9 cellular contexts compared by ENCODE assay signal in the genomic region with DNA sequence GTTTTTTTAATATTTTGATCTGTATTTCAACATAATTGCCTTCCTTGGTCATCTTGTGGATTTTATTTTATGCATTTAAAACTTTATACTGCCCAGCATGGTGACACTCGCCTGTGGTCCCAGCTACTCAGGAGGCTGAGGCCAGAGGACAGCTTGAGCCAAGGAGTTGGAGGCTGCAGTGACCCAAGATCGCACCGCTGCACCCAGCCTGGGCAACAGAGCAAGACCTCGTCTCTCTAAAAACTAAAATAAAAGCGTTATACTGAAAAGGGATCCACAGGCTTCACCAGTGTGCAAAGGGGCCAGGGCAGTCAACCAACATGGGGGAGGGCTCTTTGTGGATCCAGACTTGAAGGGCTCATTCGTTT. TPM values are rescaled to one million over a fixed set of nuclear protein-coding genes. Genes with fewer than 3 reads are reported as not detected.
DNase-seq lines count a peak whose midpoint lies in the region; ATAC-seq and TF ChIP-seq lines count a peak whose summit lies in the region.
"Had no signal": no experiment of that assay in that cellular context is flagged by ENCODE, and none has a peak within 500 bp of the region (broad histone marks: within the 10 kb centered on the region; RNA-seq: fewer than 3 reads in every experiment).

No MANE protein-coding gene starts in this region.

- dilution Hi-C loops in mammary epithelial cell (cut with HindIII; ENCODE audit: low sequenced_read_pairs): no loop called here

- intact Hi-C loops in mammary epithelial cell (cut with micrococcal nuclease): loop anchor here (10.0 kb wide), 1 partner anchor 199 kb away; a partner anchor contains a TSS
- intact Hi-C loops in lower lobe of right lung (cut with DNase I): no loop called here

- peak overlapping the region; percentile 5 for H3K4me3 Mint-ChIP-seq in T-helper 1 cell treated with Interleukin-12 subunit alpha and Interleukin-12 subunit beta and Interleukin-4 antibody, amounts not matched to agents 30 μg/mL and 1 μg/mL, for 36 hours

- TF ChIP-seq CTCF in mammary epithelial cell (conservative IDR thresholded peaks at IDR 0.05 in 1 of 2, IDR thresholded peaks at IDR 0.05 in 1 of 2; ENCODE audit: extremely low read depth in 1 of 2, insufficient read depth in 1 of 2, low read depth in 1 of 2, low read length in 2 of 2): no peak
- TF ChIP-seq CTCF in lower lobe of right lung (IDR thresholded peaks at IDR 0.05): no peak

- no peaks in the 10 kb centered on the region for H3K79me2 ChIP-seq in mammary epithelial cell (ENCODE audit: insufficient read depth, low read length)

- H3K4me2 ChIP-seq in mammary epithelial cell (ENCODE audit: insufficient read depth, low read depth, low read length): peak overlapping the region; percentile 99

- no peaks in the 10 kb centered on the region for H4K20me1 ChIP-seq in mammary epithelial cell (ENCODE audit: insufficient read depth, low read length)

- in situ Hi-C loops in mammary epithelial cell (cut with MboI; ENCODE audit: low sequenced_read_pairs in 2 of 2): no loop called here

- DNase-seq in T-helper 1 cell (no peak), mammary epithelial cell (no peak), lower lobe of right lung (no peak), substantia nigra (lab: John Stamatoyannopoulos, UW) (no peak), epidermal melanocyte (ENCODE audit: insufficient read length, low spot score) (no peak)
- DNase-seq in stimulated activated CD4-positive, alpha-beta T cell treated with anti-CD3 and anti-CD28 coated beads, Interleukin-2, amount 100 ng/mL, for 48 hours: no peak
- DNase-seq: stimulated activated naive B cell treated with anti-CD40 and anti-IgM and Interleukin-4, amounts not matched to agents 10 μg/mL and 1 μg/mL and 100 μg/mL, for 72 hours had no signal

- H3K9ac ChIP-seq in mammary epithelial cell (ENCODE audit: insufficient read depth, low read length): no peak overlapping the region

- H3K4me1 ChIP-seq in mammary epithelial cell (ENCODE audit: insufficient read depth, low read length) (peaks cover 18% of the 10 kb centered on the region), lower lobe of right lung (peaks cover 37% of the 10 kb centered on the region)

- H3K27ac Mint-ChIP-seq in T-helper 1 cell treated with Interleukin-12 subunit alpha and Interleukin-12 subunit beta and Interleukin-4 antibody, amounts not matched to agents 30 μg/mL and 1 μg/mL, for 36 hours: no peak overlapping the region
- H3K27ac Mint-ChIP-seq: stimulated activated naive B cell treated with anti-CD40 and anti-IgM and Interleukin-4, amounts not matched to agents 10 μg/mL and 1 μg/mL and 100 μg/mL, for 72 hours had no signal

- H2AFZ ChIP-seq in mammary epithelial cell (ENCODE audit: low read depth, low read length): peak overlapping the region; percentile 90

- no peaks in the 10 kb centered on the region for H3K36me3 ChIP-seq in mammary epithelial cell (ENCODE audit: insufficient read depth, low read length)
- H3K36me3 ChIP-seq in lower lobe of right lung: no peaks in the 10 kb centered on the region

- H3K4me3 ChIP-seq in mammary epithelial cell (replicated peaks in 1 of 3; ENCODE audit: insufficient read depth in 1 of 3, low read depth in 2 of 3, low read length in 3 of 3) (peak overlapping the region in 1 of 3 experiments; percentile 72), lower lobe of right lung (peak overlapping the region; percentile 77)

- peaks cover 78% of the 10 kb centered on the region for H3K27me3 Mint-ChIP-seq in T-helper 1 cell treated with Interleukin-12 subunit alpha and Interleukin-12 subunit beta and Interleukin-4 antibody, amounts not matched to agents 30 μg/mL and 1 μg/mL, for 36 hours (ENCODE audit: low read depth)

- no peaks in the 10 kb centered on the region for H3K9me3 Mint-ChIP-seq in T-helper 1 cell treated with Interleukin-12 subunit alpha and Interleukin-12 subunit beta and Interleukin-4 antibody, amounts not matched to agents 30 μg/mL and 1 μg/mL, for 36 hours
- H3K9me3 Mint-ChIP-seq: stimulated activated naive B cell treated with anti-CD40 and anti-IgM and Interleukin-4, amounts not matched to agents 10 μg/mL and 1 μg/mL and 100 μg/mL, for 72 hours had no signal

- CTCF ChIA-PET in mammary epithelial cell (lab: Charles Lee; ENCODE audit: low non-redundant PET): no interaction called here

- H3K27ac ChIP-seq in mammary epithelial cell (ENCODE audit: insufficient read depth, low read depth, low read length) (no peak overlapping the region), lower lobe of right lung (peak overlapping the region; percentile 93), substantia nigra (ENCODE audit: low read depth, low read length, poor library complexity, severe bottlenecking) (peak overlapping the region; percentile 40)

- no peaks in the 10 kb centered on the region for H3K9me3 ChIP-seq in mammary epithelial cell (replicated peaks; ENCODE audit: insufficient read depth, low read length)
- H3K9me3 ChIP-seq in lower lobe of right lung: no peaks in the 10 kb centered on the region

- H3K4me1 Mint-ChIP-seq in T-helper 1 cell treated with Interleukin-12 subunit alpha and Interleukin-12 subunit beta and Interleukin-4 antibody, amounts not matched to agents 30 μg/mL and 1 μg/mL, for 36 hours (ENCODE audit: low read depth): peaks cover 26% of the 10 kb centered on the region

- ATAC-seq in lower lobe of right lung (no peak), HG03095 (IDR thresholded peaks at IDR 0.05; ENCODE audit: unreplicated experiment) (no peak)
- ATAC-seq: stimulated activated naive B cell treated with anti-CD40 and anti-IgM and Interleukin-4, amounts not matched to agents 10 μg/mL and 1 μg/mL and 100 μg/mL, for 72 hours had no signal

- WGBS in mammary epithelial cell (ENCODE audit: low coverage, missing lambda C conversion rate): 97% methylated on average over 4 of the region's 6 CpGs

- no TSS peak for BruUV-seq in mammary epithelial cell (replicated peaks; lab: Mats Ljungman, UMichigan)

- H3K36me3 Mint-ChIP-seq in T-helper 1 cell treated with Interleukin-12 subunit alpha and Interleukin-12 subunit beta and Interleukin-4 antibody, amounts not matched to agents 30 μg/mL and 1 μg/mL, for 36 hours (ENCODE audit: low read depth): peaks cover 1% of the 10 kb centered on the region

- H3K27me3 ChIP-seq in mammary epithelial cell (ENCODE audit: insufficient read depth, low read length): peaks cover 15% of the 10 kb centered on the region
- peaks cover 19% of the 10 kb centered on the region for H3K27me3 ChIP-seq in lower lobe of right lung (ENCODE audit: low read depth)

RNA-seq across cellular contexts. Expression of a gene that starts 1.4 kb away (rescaled TPM):
- total RNA-seq in mammary epithelial cell (10 to 100 TPM in 1 of 2 donors, 1 to 10 TPM in 1; 8.0 to 21.3 TPM), lower lobe of right lung (46.6 TPM)
- polyA plus RNA-seq in mammary epithelial cell: 3.7 TPM
- polyA minus RNA-seq in mammary epithelial cell: 13.8 TPM
